Comparison of ENCODE assay signal across 8 cellular contexts in genomic region chr1:211335507-211336157, GRCh38. TPM values are rescaled to one million over a fixed set of nuclear protein-coding genes. Genes with fewer than 3 reads are reported as not detected.
A peak's percentile ranks its signal among the peaks of the same experiment; 100 is the strongest.
DNase-seq lines count a peak whose midpoint lies in the region; ATAC-seq lines count a peak whose summit lies in the region.

No MANE protein-coding gene starts in this region.

- ATAC-seq in GM18511 (IDR thresholded peaks at IDR 0.05; ENCODE audit: unreplicated experiment) (peak; percentile 92), GM21528 (IDR thresholded peaks at IDR 0.05; ENCODE audit: low FRiP score, unreplicated experiment) (peak; percentile 94), HG03571 (IDR thresholded peaks at IDR 0.05; ENCODE audit: unreplicated experiment) (peak; percentile 89)

- DNase-seq in immature natural killer cell = peak in 2 of 3 donors; percentile 37 to 40
- no peak for DNase-seq in cardiac septum (ENCODE audit: low spot score)
- no peak for DNase-seq in DMS79 treated with DMSO at 0.1 percent for 48 hours (lab: John Stamatoyannopoulos, UW)
- no peak for DNase-seq in DMS 273 (lab: John Stamatoyannopoulos, UW; ENCODE audit: unreplicated experiment)
- no peak for DNase-seq in DMS 273 treated with DMSO at 0.1 percent for 48 hours (lab: John Stamatoyannopoulos, UW)

- H3K9me3 Mint-ChIP-seq in immature natural killer cell = no peaks in the 10 kb centered on the region

- intact Hi-C loops in cardiac septum (cut with DNase I) = no loop called here

- H3K27me3 Mint-ChIP-seq in immature natural killer cell (ENCODE audit: low read depth in 3 of 3) = peaks cover 0 to 2% (median 2%) of the 10 kb centered on the region in 3 donors

- H3K4me3 Mint-ChIP-seq in immature natural killer cell = peak overlapping the region; percentile 67 to 84 (median 73)

- peaks cover 82 to 89% of the 10 kb centered on the region in 2 donors for H3K4me1 Mint-ChIP-seq in immature natural killer cell

- H3K36me3 Mint-ChIP-seq in immature natural killer cell = peaks cover 0 to 5% (median 0%) of the 10 kb centered on the region in 3 donors

- H3K27ac Mint-ChIP-seq in immature natural killer cell = peak overlapping the region; percentile 60 to 91 (median 87)

RNA-seq across cellular contexts. Expression of gene TRAF5, which starts 9.0 kb away (rescaled TPM):
- 10 to 100 TPM; 19.6 to 37.0 (median 21.8) TPM for polyA plus RNA-seq in immature natural killer cell
- total RNA-seq in cardiac septum = 4.2 TPM

Comparison
In these comparisons a context has a peak if more than half of its experiments do, and no peak if none do; other contexts are left out.
1. DNase-seq: peak in immature natural killer cell (2 of 3); none in cardiac septum (single experiment), DMS79 treated with DMSO at 0.1 percent for 48 hours (single experiment), DMS 273 (single experiment) and DMS 273 treated with DMSO at 0.1 percent for 48 hours (single experiment).
2. Peak in every context shown above with its lines, with median percentiles within 50 percentile points of each other: ATAC-seq.